In the genomic region with DNA sequence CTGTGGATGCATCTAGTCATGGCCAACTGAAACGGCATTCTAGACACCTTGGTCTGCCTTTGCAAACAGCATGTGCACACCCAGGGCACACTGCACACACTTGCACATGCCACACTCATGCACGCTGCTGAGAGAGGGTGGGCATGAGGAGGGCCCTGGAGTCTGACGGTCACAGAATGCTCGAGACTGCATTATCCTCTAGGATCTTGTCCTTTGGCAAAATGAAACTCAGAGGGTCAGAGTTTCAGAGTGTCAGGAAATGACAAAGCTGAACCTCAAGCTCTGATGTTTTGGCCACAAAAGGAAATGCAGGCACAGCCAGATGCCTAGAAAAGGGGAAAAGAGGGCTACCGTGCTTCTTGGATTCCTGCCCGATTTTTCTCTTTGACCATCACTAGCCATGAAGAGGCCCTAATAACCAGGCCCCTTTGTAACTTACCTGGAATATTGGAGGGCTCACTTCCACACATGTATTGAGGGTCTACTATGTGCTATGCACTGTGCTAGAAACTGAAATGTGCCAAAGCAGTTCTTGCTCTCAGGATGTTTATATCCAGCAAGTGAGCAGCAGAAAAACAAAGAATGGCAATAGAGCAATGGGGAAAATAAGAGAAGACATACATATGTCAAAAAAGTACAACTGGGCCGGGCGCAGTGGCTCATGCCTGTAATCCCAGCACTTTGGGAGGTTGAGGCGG, we compare ENCODE assay signal across 9 cellular contexts.
DNase-seq lines count a peak whose midpoint lies in the region; ATAC-seq and TF ChIP-seq lines count a peak whose summit lies in the region.
"Had no signal": no experiment of that assay in that cellular context is flagged by ENCODE, and none has a peak within 500 bp of the region (broad histone marks: within the 10 kb centered on the region; RNA-seq: fewer than 3 reads in every experiment).

No MANE protein-coding gene starts in this region.

- H2BK20ac ChIP-seq in H9 (ENCODE audit: low read depth, low read length, poor library complexity, severe bottlenecking), result no peak overlapping the region

- no peak overlapping the region for H2AK5ac ChIP-seq in H9 (ENCODE audit: insufficient read length, low read length)

- no peaks in the 10 kb centered on the region for H3K9me2 ChIP-seq in OCI-LY1 (ENCODE audit: low read depth, low read length)

- no peak overlapping the region for H3K14ac ChIP-seq in H9 (ENCODE audit: insufficient read depth, low read length)

- TF ChIP-seq POLR2A in lower leg skin (IDR thresholded peaks at IDR 0.05), result no peak

- H3K4me3 ChIP-seq in OCI-LY1 (ENCODE audit: low read depth, low read length, poor library complexity, severe bottlenecking) (no peak overlapping the region), colonic mucosa (no peak overlapping the region), psoas muscle (no peak overlapping the region), lower leg skin (ENCODE audit: low read depth, poor library complexity, severe bottlenecking) (no peak overlapping the region)

- no peak overlapping the region for H3K27ac ChIP-seq in H9 (ENCODE audit: insufficient read length, low read depth, low read length)
- no peak overlapping the region for H3K27ac ChIP-seq in OCI-LY1 (ENCODE audit: low read depth, low read length, poor library complexity, severe bottlenecking)
- H3K27ac ChIP-seq in colonic mucosa, result peak overlapping the region; percentile 83
- H3K27ac ChIP-seq in psoas muscle, result peak overlapping the region; percentile 23

- no peaks in the 10 kb centered on the region for H3K27me3 Mint-ChIP-seq in H9 (ENCODE audit: low read depth)

- H3K18ac ChIP-seq in H9 (ENCODE audit: insufficient read length, low read depth, low read length), result peak overlapping the region; percentile 21

- ATAC-seq in psoas muscle (no peak), HG03342 (IDR thresholded peaks at IDR 0.05; ENCODE audit: unreplicated experiment) (no peak)

- H4K5ac ChIP-seq in H9 (ENCODE audit: insufficient read length, low read depth, low read length), result no peak overlapping the region

- no peaks in the 10 kb centered on the region; the same call in 1 of the 2 replicates for H3F3A ChIP-seq in OCI-LY1 (ENCODE audit: insufficient read depth, low read length)

- no peak overlapping the region for H4K91ac ChIP-seq in H9 (ENCODE audit: insufficient read length, low read depth, low read length)

- H3K27ac Mint-ChIP-seq in H9, result peak overlapping the region in 2 of 3 experiments; percentile 73 to 95; a peak in 2 of 7 replicates

- H3K36me3 ChIP-seq in OCI-LY1 (ENCODE audit: insufficient read depth, low read length), result no peaks in the 10 kb centered on the region
- H3K36me3 ChIP-seq in colonic mucosa, result no peaks in the 10 kb centered on the region
- H3K36me3 ChIP-seq in psoas muscle (ENCODE audit: insufficient read depth in 1 of 2, low read depth in 1 of 2), result no peaks in the 10 kb centered on the region

- peaks cover 5% of the 10 kb centered on the region for H3K4me1 ChIP-seq in H9 (ENCODE audit: insufficient read depth, low read length)
- H3K4me1 ChIP-seq in OCI-LY1 (ENCODE audit: insufficient read depth, low read length, severe bottlenecking), result peaks cover 13% of the 10 kb centered on the region
- H3K4me1 ChIP-seq in colonic mucosa, result peaks cover 20% of the 10 kb centered on the region
- H3K4me1 ChIP-seq in psoas muscle, result peaks cover 33% of the 10 kb centered on the region

- no peak overlapping the region for H2BK120ac ChIP-seq in H9 (ENCODE audit: low read depth, low read length, poor library complexity, severe bottlenecking)

- H3K4me2 ChIP-seq in H9 (ENCODE audit: insufficient read depth, insufficient read length, low read length), result no peak overlapping the region
- H3K4me2 ChIP-seq in OCI-LY1 (ENCODE audit: low read length), result 0 out of 2 replicates have a peak overlapping the region, but pooled peaks have one; percentile 4

- no CpG with 5 or more reads among the region's 9 CpGs for WGBS in H9 (ENCODE audit: extremely low coverage, insufficient read length, low lambda C conversion rate)
- 69 to 73% (median 72%) methylated on average over 9 of the region's 9 CpGs for WGBS in psoas muscle, 3 donors
- WGBS in lower leg skin, 2 donors, result 64 to 69% methylated on average over 9 of the region's 9 CpGs

- H2BK12ac ChIP-seq in H9 (ENCODE audit: insufficient read length, low read depth, low read length), result no peak overlapping the region

- no peaks in the 10 kb centered on the region for H3K36me3 Mint-ChIP-seq in H9 (ENCODE audit: insufficient read depth in 1 of 3, low read depth in 3 of 3)

- no peaks in the 10 kb centered on the region for H3K9me3 Mint-ChIP-seq in H9

- no peak overlapping the region for H3K23ac ChIP-seq in H9 (ENCODE audit: insufficient read length, low read depth, low read length)

- no peak overlapping the region for H3K4ac ChIP-seq in H9 (ENCODE audit: low read depth, low read length)

- no peaks in the 10 kb centered on the region for H3K27me3 ChIP-seq in H9 (ENCODE audit: insufficient read depth, low read length)
- H3K27me3 ChIP-seq in OCI-LY1 (ENCODE audit: insufficient read depth, low read length), result no peaks in the 10 kb centered on the region
- H3K27me3 ChIP-seq in colonic mucosa, result no peaks in the 10 kb centered on the region
- no peaks in the 10 kb centered on the region for H3K27me3 ChIP-seq in psoas muscle (ENCODE audit: insufficient read depth in 3 of 3, low read length in 2 of 3)

- H3K79me2 ChIP-seq in H9 (ENCODE audit: insufficient read depth, low read length) (no peaks in the 10 kb centered on the region), OCI-LY1 (ENCODE audit: insufficient read depth, low read length) (no peaks in the 10 kb centered on the region)

- DNase-seq in H9 (no peak), colonic mucosa (no peak), psoas muscle (peak in 1 of 2 donors; percentile 2), lower leg skin (ENCODE audit: low spot score in 2 of 2) (no peak), NCI-H526 treated with DMSO at 0.1 percent for 48 hours (lab: John Stamatoyannopoulos, UW) (no peak)
- DNase-seq: NCI-H2081 treated with DMSO at 0.1 percent for 48 hours; stimulated activated naive CD4-positive, alpha-beta T cell treated with Interleukin-2 at 50 U/mL for 16 hours had no signal

- H2AFZ ChIP-seq in H9 (ENCODE audit: low read length) (no peak overlapping the region), OCI-LY1 (ENCODE audit: low read length) (no peak overlapping the region)

- H4K8ac ChIP-seq in H9 (replicated peaks; ENCODE audit: insufficient read length, low read depth, low read length), result no peak overlapping the region

- TF ChIP-seq CTCF in H9 (conservative IDR thresholded peaks at IDR 0.05) (no peak), OCI-LY1 (IDR thresholded peaks at IDR 0.05; ENCODE audit: low read length) (no peak; the same call in 1 of the 2 replicates), colonic mucosa (IDR thresholded peaks at IDR 0.05) (no peak), psoas muscle (IDR thresholded peaks at IDR 0.05) (no peak), lower leg skin (IDR thresholded peaks at IDR 0.05) (no peak)

- no peak overlapping the region for H2BK15ac ChIP-seq in H9 (ENCODE audit: low read depth, low read length)

- H3K79me1 ChIP-seq in H9 (ENCODE audit: insufficient read depth, low read depth, low read length, poor library complexity, severe bottlenecking), result no peaks in the 10 kb centered on the region

- intact Hi-C loops in colonic mucosa (cut with DNase I), result no loop called here
- intact Hi-C loops in psoas muscle (cut with DNase I), result no loop called here
- intact Hi-C loops in lower leg skin (cut with DNase I; ENCODE audit: low total_unique reads), result no loop called here

- H3T11ph ChIP-seq in H9 (ENCODE audit: low read length), result no peak overlapping the region

- H3K9ac ChIP-seq in H9 (ENCODE audit: extremely low read depth, insufficient read length, low read length) (no peak overlapping the region), OCI-LY1 (ENCODE audit: low read length) (no peak overlapping the region; the same call in 1 of the 2 replicates), colonic mucosa (ENCODE audit: low read depth in 2 of 2, low read length in 2 of 2) (peak overlapping the region in 1 of 2 donors; percentile 77)

- H3K4me1 Mint-ChIP-seq in H9, result peaks cover 48 to 56% of the 10 kb centered on the region in 2 experiments

- no peak overlapping the region for H2BK5ac ChIP-seq in H9 (ENCODE audit: insufficient read length, low read length)

- no peak overlapping the region for H3K56ac ChIP-seq in H9 (ENCODE audit: insufficient read length, low read depth, low read length)

- no peak overlapping the region for H3K4me3 Mint-ChIP-seq in H9

- no peaks in the 10 kb centered on the region for H3K9me3 ChIP-seq in H9 (ENCODE audit: control insufficient read depth, low read depth, low read length)
- H3K9me3 ChIP-seq in OCI-LY1 (ENCODE audit: low read length), result no peaks in the 10 kb centered on the region
- H3K9me3 ChIP-seq in colonic mucosa, result no peaks in the 10 kb centered on the region
- H3K9me3 ChIP-seq in psoas muscle, result no peaks in the 10 kb centered on the region

- H3K23me2 ChIP-seq in H9 (ENCODE audit: insufficient read length, low read depth, low read length, poor library complexity, severe bottlenecking), result no peaks in the 10 kb centered on the region

- no peaks in the 10 kb centered on the region for H4K20me1 ChIP-seq in H9 (ENCODE audit: control insufficient read depth, insufficient read depth, insufficient read length)
- H4K20me1 ChIP-seq in OCI-LY1 (ENCODE audit: insufficient read depth, low read length), result no peaks in the 10 kb centered on the region

Comparison
In these comparisons a context has a peak if more than half of its experiments do, and no peak if none do; other contexts are left out.
1. H3K27ac ChIP-seq: peak in colonic mucosa (single experiment) and psoas muscle (single experiment); none in H9 (single experiment) and OCI-LY1 (single experiment).